In genomic region chr10:119818889-119819270, GRCh38 we compare ENCODE assay signal across 12 cellular contexts. TPM values are rescaled to one million over a fixed set of nuclear protein-coding genes. Genes with fewer than 3 reads are reported as not detected.
DNase-seq lines count a peak whose midpoint lies in the region; ATAC-seq and TF ChIP-seq lines count a peak whose summit lies in the region.
"Had no signal": no experiment of that assay in that cellular context is flagged by ENCODE, and none has a peak within 500 bp of the region (broad histone marks: within the 10 kb centered on the region; RNA-seq: fewer than 3 reads in every experiment).

No MANE protein-coding gene starts in this region.

- H3K36me3 Mint-ChIP-seq in MCF 10A (ENCODE audit: insufficient read depth, unreplicated experiment) (no peaks in the 10 kb centered on the region), type B pancreatic cell (peaks cover 5% of the 10 kb centered on the region)
- H3K36me3 Mint-ChIP-seq in effector memory CD8-positive, alpha-beta T cell (ENCODE audit: insufficient read depth): no peaks in the 10 kb centered on the region

- DNase-seq in breast epithelium (ENCODE audit: low spot score in 2 of 2) (no peak), MCF 10A (ENCODE audit: unreplicated experiment) (no peak), esophagus muscularis mucosa (ENCODE audit: extremely low spot score) (no peak), type B pancreatic cell (ENCODE audit: extremely low spot score, unreplicated experiment) (no peak), NCI-H345 treated with DMSO at 0.1 percent for 48 hours (lab: John Stamatoyannopoulos, UW; ENCODE audit: unreplicated experiment) (no peak), middle frontal gyrus (ENCODE audit: extremely low spot score, low spot score) (no peak)
- DNase-seq in effector memory CD8-positive, alpha-beta T cell: no peak
- DNase-seq: activated CD4-positive, alpha-beta T cell treated with anti-CD3 and anti-CD28 coated beads, Interleukin-2, amount 50 U/mL, for 4 hours; NCI-H526 had no signal

- no peak for ATAC-seq in effector memory CD8-positive, alpha-beta T cell (replicated peaks)
- ATAC-seq: gastrocnemius medialis had no signal

- H3K4me1 Mint-ChIP-seq in MCF 10A (ENCODE audit: insufficient read depth, unreplicated experiment) (no peaks in the 10 kb centered on the region), type B pancreatic cell (ENCODE audit: unreplicated experiment) (peaks cover 6% of the 10 kb centered on the region)
- H3K4me1 Mint-ChIP-seq in effector memory CD8-positive, alpha-beta T cell (ENCODE audit: low read depth in 2 of 2): peaks cover 0 to 2% of the 10 kb centered on the region in 2 donors
- H3K4me1 Mint-ChIP-seq: activated naive CD8-positive, alpha-beta T cell treated with anti-CD3 and anti-CD28 coated beads for 36 hours had no signal

- H3K27ac ChIP-seq in breast epithelium: no peak overlapping the region
- peak overlapping the region in 2 of 4 donors; percentile 36 to 52 for H3K27ac ChIP-seq in esophagus muscularis mucosa (replicated peaks in 1 of 4)
- no peak overlapping the region for H3K27ac ChIP-seq in muscle layer of colon (ENCODE audit: low read depth, low read length)
- H3K27ac ChIP-seq: gastrocnemius medialis had no signal

- no peaks in the 10 kb centered on the region for H3K27me3 Mint-ChIP-seq in MCF 10A (ENCODE audit: insufficient read depth, unreplicated experiment)
- H3K27me3 Mint-ChIP-seq in type B pancreatic cell: no peaks in the 10 kb centered on the region
- no peaks in the 10 kb centered on the region for H3K27me3 Mint-ChIP-seq in effector memory CD8-positive, alpha-beta T cell
- H3K27me3 Mint-ChIP-seq: activated naive CD8-positive, alpha-beta T cell treated with anti-CD3 and anti-CD28 coated beads for 36 hours had no signal

- H3K9me3 ChIP-seq in breast epithelium (no peaks in the 10 kb centered on the region), esophagus muscularis mucosa (no peaks in the 10 kb centered on the region), muscle layer of colon (ENCODE audit: low read length) (no peaks in the 10 kb centered on the region)
- H3K9me3 ChIP-seq: gastrocnemius medialis had no signal

- no peak overlapping the region for H3K4me3 Mint-ChIP-seq in MCF 10A (ENCODE audit: unreplicated experiment)
- H3K4me3 Mint-ChIP-seq in type B pancreatic cell: peak overlapping the region; percentile 95
- H3K4me3 Mint-ChIP-seq in effector memory CD8-positive, alpha-beta T cell: no peak overlapping the region
- H3K4me3 Mint-ChIP-seq: activated naive CD8-positive, alpha-beta T cell treated with anti-CD3 and anti-CD28 coated beads for 36 hours had no signal

- H3K27me3 ChIP-seq in breast epithelium: no peaks in the 10 kb centered on the region
- no peaks in the 10 kb centered on the region for H3K27me3 ChIP-seq in esophagus muscularis mucosa
- H3K27me3 ChIP-seq in muscle layer of colon (ENCODE audit: control insufficient read depth in 1 of 2, insufficient read depth in 2 of 2, low read length in 2 of 2): no peaks in the 10 kb centered on the region
- H3K27me3 ChIP-seq: gastrocnemius medialis had no signal

- TF ChIP-seq CTCF in breast epithelium (IDR thresholded peaks at IDR 0.05): no peak
- TF ChIP-seq CTCF in MCF 10A (IDR thresholded peaks at IDR 0.05; ENCODE audit: unreplicated experiment): no peak
- no peak for TF ChIP-seq CTCF in esophagus muscularis mucosa (IDR thresholded peaks at IDR 0.05)
- TF ChIP-seq CTCF in type B pancreatic cell (conservative IDR thresholded peaks at IDR 0.05): no peak

- TF ChIP-seq POLR2A in breast epithelium (IDR thresholded peaks at IDR 0.05) (no peak), esophagus muscularis mucosa (IDR thresholded peaks at IDR 0.05; ENCODE audit: low read depth) (no peak)

- no peaks in the 10 kb centered on the region for H3K36me3 ChIP-seq in breast epithelium
- peaks cover 6 to 44% (median 37%) of the 10 kb centered on the region in 4 donors for H3K36me3 ChIP-seq in esophagus muscularis mucosa
- H3K36me3 ChIP-seq in muscle layer of colon (ENCODE audit: insufficient read depth, low read length): peaks cover 15% of the 10 kb centered on the region

- 46% methylated on average over 10 of the region's 10 CpGs for WGBS in esophagus muscularis mucosa

- POLR2A ChIA-PET in MCF 10A (lab: Yijun Ruan, JAX): no interaction called here

- no peak overlapping the region for H3K27ac Mint-ChIP-seq in MCF 10A (ENCODE audit: low read depth, unreplicated experiment)
- H3K27ac Mint-ChIP-seq in type B pancreatic cell: peak overlapping the region; percentile 88
- no peak overlapping the region for H3K27ac Mint-ChIP-seq in effector memory CD8-positive, alpha-beta T cell
- H3K27ac Mint-ChIP-seq: activated naive CD8-positive, alpha-beta T cell treated with anti-CD3 and anti-CD28 coated beads for 36 hours had no signal

- CTCF ChIA-PET in MCF 10A (lab: Yijun Ruan, JAX): interaction anchor here (0.6 kb wide), 2 partner anchors 202 to 233 kb away, joined by 4 to 5 read pairs; no protein-coding TSS in a partner anchor

- H3K4me3 ChIP-seq in breast epithelium (peak overlapping the region; percentile 23 to 60 (median 52)), esophagus muscularis mucosa (peak overlapping the region; percentile 42 to 56 (median 45)), muscle layer of colon (ENCODE audit: low read depth in 1 of 2, low read length in 2 of 2) (peak overlapping the region; percentile 11 to 29)

- intact Hi-C loops in breast epithelium (cut with DNase I; ENCODE audit: low total_unique reads): no loop called here
- intact Hi-C loops in MCF 10A (cut with micrococcal nuclease): no loop called here
- intact Hi-C loops in esophagus muscularis mucosa (cut with DNase I): no loop called here

- H3K4me1 ChIP-seq in breast epithelium (no peaks in the 10 kb centered on the region), esophagus muscularis mucosa (peaks cover 5 to 25% (median 16%) of the 10 kb centered on the region in 4 donors), muscle layer of colon (ENCODE audit: insufficient read depth, low read length) (no peaks in the 10 kb centered on the region)
- H3K4me1 ChIP-seq: gastrocnemius medialis had no signal

- H3K9ac ChIP-seq in muscle layer of colon (ENCODE audit: low read length): no peak overlapping the region

- no peaks in the 10 kb centered on the region for H3K9me3 Mint-ChIP-seq in MCF 10A (ENCODE audit: unreplicated experiment)
- H3K9me3 Mint-ChIP-seq in type B pancreatic cell: no peaks in the 10 kb centered on the region
- no peaks in the 10 kb centered on the region for H3K9me3 Mint-ChIP-seq in effector memory CD8-positive, alpha-beta T cell
- H3K9me3 Mint-ChIP-seq: activated naive CD8-positive, alpha-beta T cell treated with anti-CD3 and anti-CD28 coated beads for 36 hours had no signal

- no peak for TF ChIP-seq EP300 in esophagus muscularis mucosa (IDR thresholded peaks at IDR 0.05)

- BruUV-seq in MCF 10A (replicated peaks; lab: Mats Ljungman, UMichigan): no TSS peak

RNA-seq across cellular contexts. Expression of gene MCMBP, which starts 53.8 kb away (rescaled TPM):
- total RNA-seq in breast epithelium (10 to 100 TPM; 49.9 to 56.4 (median 52.2) TPM), MCF 10A (2022) (55.3 and 71.0 TPM in 2 replicates), esophagus muscularis mucosa (10 to 100 TPM; 47.3 to 77.2 (median 52.3) TPM), type B pancreatic cell (ENCODE audit: low replicate concordance) (47.2 and 58.2 TPM in 2 replicates)
